Comparison of ENCODE assay signal across 17 cellular contexts in the genomic region with DNA sequence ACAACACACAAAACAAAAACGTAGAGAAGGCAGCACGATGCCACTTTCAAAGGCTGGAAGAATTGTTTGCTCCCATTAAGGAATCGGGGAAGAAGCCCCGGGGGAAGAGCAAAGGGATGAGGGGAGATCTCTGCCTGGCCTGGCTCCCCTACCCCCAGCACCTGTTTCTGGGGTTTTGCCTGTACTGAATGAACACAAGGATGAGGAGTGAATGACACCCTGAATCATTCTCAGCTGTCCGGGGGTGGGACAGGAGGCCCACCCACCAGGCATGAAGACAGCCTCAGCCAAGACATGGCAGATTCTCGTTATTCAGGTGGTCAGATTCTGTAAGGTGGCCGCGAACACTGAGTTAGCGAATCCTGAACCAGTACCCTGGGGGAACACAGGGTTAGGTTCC.
"Had no signal": no experiment of that assay in that cellular context is flagged by ENCODE, and none has a peak within 500 bp of the region (broad histone marks: within the 10 kb centered on the region; RNA-seq: fewer than 3 reads in every experiment).

No MANE protein-coding gene starts in this region.

- H3K9me3 Mint-ChIP-seq: activated naive CD8-positive, alpha-beta T cell treated with anti-CD3 and anti-CD28 coated beads for 36 hours; naive thymus-derived CD8-positive, alpha-beta T cell; T-cell; T-helper 2 cell treated with Interferon-gamma antibody and Interleukin-4, amounts not matched to agents 5 μg/mL and 100 μg/mL, for 36 hours had no signal

- H3K4me3 Mint-ChIP-seq: activated CD8-positive, alpha-beta T cell treated with anti-CD3 and anti-CD28 coated beads, Interleukin-2, amount 10 ng/mL, durations not matched to agents 7 days and 5 days; activated naive CD8-positive, alpha-beta T cell treated with anti-CD3 and anti-CD28 coated beads for 36 hours; naive thymus-derived CD8-positive, alpha-beta T cell; T-cell; T-helper 2 cell treated with Interferon-gamma antibody and Interleukin-4, amounts not matched to agents 5 μg/mL and 100 μg/mL, for 36 hours had no signal

- H3K27ac ChIP-seq: foreskin keratinocyte, neutrophil, tibial artery had no signal

- H3K27ac Mint-ChIP-seq: activated CD8-positive, alpha-beta T cell treated with anti-CD3 and anti-CD28 coated beads, Interleukin-2, amount 10 ng/mL, durations not matched to agents 7 days and 5 days; activated naive CD8-positive, alpha-beta T cell treated with anti-CD3 and anti-CD28 coated beads for 36 hours; T-cell had no signal

- H3K4me3 ChIP-seq: lung, tibial artery had no signal

- DNase-seq: activated CD4-positive, alpha-beta T cell treated with anti-CD3 and anti-CD28 coated beads for 1 hour; activated CD4-positive, alpha-beta T cell treated with anti-CD3 and anti-CD28 coated beads, Interleukin-2, amount 50 U/mL, for 1 hour; activated CD8-positive, alpha-beta T cell treated with anti-CD3 and anti-CD28 coated beads, Interleukin-2, amount 10 ng/mL, durations not matched to agents 7 days and 5 days; activated naive CD8-positive, alpha-beta T cell treated with anti-CD3 and anti-CD28 coated beads for 36 hours; amniotic stem cell; effector CD4-positive, alpha-beta T cell; foreskin keratinocyte; naive thymus-derived CD8-positive, alpha-beta T cell; stimulated activated CD4-positive, alpha-beta T cell treated with anti-CD3 and anti-CD28 coated beads, Interleukin-4, amount 100 ng/mL, for 1 hour; stimulated activated naive CD4-positive, alpha-beta T cell treated with Interleukin-2 at 50 U/mL for 16 hours; T-cell; tibial artery had no signal

- H3K27me3 Mint-ChIP-seq: activated naive CD8-positive, alpha-beta T cell treated with anti-CD3 and anti-CD28 coated beads for 36 hours; naive thymus-derived CD8-positive, alpha-beta T cell; T-cell had no signal

- H3K4me1 ChIP-seq: foreskin keratinocyte, tibial artery had no signal

- ATAC-seq: activated CD8-positive, alpha-beta T cell treated with anti-CD3 and anti-CD28 coated beads, Interleukin-2, amount 10 ng/mL, durations not matched to agents 7 days and 5 days; foreskin keratinocyte; left lobe of liver; naive thymus-derived CD8-positive, alpha-beta T cell; sciatic nerve; T-cell had no signal

- H3K9me3 ChIP-seq: neutrophil, tibial artery had no signal

- H3K27me3 ChIP-seq: foreskin keratinocyte, neutrophil, tibial artery had no signal
